In genomic region chr3:170257145-170257544, GRCh38 we compare ENCODE assay signal across 1 cellular context.
TF ChIP-seq lines count a peak whose summit lies in the region.

No MANE protein-coding gene starts in this region.

TF ChIP-seq in GM12878, 131 proteins besides CTCF, POLR2A, EP300 and RAD21 (continued from another document):
- TF ChIP-seq ETV6 (conservative IDR thresholded peaks at IDR 0.05 in 1 of 2, IDR thresholded peaks at IDR 0.05 in 1 of 2; ENCODE audit: borderline replicate concordance in 1 of 2, low read depth in 1 of 2), result 0 out of 4 replicates have a peak, but pooled peaks of 1 of the 2 experiments have one; percentile 23
- peak; percentile 65; the same call in 1 of the 2 replicates for TF ChIP-seq TCF7 (IDR thresholded peaks at IDR 0.05; ENCODE audit: borderline replicate concordance)
- TF ChIP-seq ZBTB11 (CRISPR knock-in tag; IDR thresholded peaks at IDR 0.05), result no peak
- TF ChIP-seq, protein P1, sequence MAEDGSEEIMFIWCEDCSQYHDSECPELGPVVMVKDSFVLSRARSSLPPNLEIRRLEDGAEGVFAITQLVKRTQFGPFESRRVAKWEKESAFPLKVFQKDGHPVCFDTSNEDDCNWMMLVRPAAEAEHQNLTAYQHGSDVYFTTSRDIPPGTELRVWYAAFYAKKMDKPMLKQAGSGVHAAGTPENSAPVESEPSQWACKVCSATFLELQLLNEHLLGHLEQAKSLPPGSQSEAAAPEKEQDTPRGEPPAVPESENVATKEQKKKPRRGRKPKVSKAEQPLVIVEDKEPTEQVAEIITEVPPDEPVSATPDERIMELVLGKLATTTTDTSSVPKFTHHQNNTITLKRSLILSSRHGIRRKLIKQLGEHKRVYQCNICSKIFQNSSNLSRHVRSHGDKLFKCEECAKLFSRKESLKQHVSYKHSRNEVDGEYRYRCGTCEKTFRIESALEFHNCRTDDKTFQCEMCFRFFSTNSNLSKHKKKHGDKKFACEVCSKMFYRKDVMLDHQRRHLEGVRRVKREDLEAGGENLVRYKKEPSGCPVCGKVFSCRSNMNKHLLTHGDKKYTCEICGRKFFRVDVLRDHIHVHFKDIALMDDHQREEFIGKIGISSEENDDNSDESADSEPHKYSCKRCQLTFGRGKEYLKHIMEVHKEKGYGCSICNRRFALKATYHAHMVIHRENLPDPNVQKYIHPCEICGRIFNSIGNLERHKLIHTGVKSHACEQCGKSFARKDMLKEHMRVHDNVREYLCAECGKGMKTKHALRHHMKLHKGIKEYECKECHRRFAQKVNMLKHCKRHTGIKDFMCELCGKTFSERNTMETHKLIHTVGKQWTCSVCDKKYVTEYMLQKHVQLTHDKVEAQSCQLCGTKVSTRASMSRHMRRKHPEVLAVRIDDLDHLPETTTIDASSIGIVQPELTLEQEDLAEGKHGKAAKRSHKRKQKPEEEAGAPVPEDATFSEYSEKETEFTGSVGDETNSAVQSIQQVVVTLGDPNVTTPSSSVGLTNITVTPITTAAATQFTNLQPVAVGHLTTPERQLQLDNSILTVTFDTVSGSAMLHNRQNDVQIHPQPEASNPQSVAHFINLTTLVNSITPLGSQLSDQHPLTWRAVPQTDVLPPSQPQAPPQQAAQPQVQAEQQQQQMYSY (CRISPR knock-in tag; IDR thresholded peaks at IDR 0.05), result no peak
- TF ChIP-seq ZNF24 (IDR thresholded peaks at IDR 0.05), result 0 out of 2 replicates have a peak, but pooled peaks have one; percentile 40
- no peak for TF ChIP-seq KDM1A (IDR thresholded peaks at IDR 0.05; ENCODE audit: borderline replicate concordance)
- no peak for TF ChIP-seq NRF1 (conservative IDR thresholded peaks at IDR 0.05; ENCODE audit: low read depth, low read length)
- peak; percentile 81 to 88 for TF ChIP-seq IKZF2 (IDR thresholded peaks at IDR 0.05)
- peak; percentile 83 for TF ChIP-seq BCL11A (IDR thresholded peaks at IDR 0.05; ENCODE audit: low read depth, low read length)
- TF ChIP-seq, protein P2, sequence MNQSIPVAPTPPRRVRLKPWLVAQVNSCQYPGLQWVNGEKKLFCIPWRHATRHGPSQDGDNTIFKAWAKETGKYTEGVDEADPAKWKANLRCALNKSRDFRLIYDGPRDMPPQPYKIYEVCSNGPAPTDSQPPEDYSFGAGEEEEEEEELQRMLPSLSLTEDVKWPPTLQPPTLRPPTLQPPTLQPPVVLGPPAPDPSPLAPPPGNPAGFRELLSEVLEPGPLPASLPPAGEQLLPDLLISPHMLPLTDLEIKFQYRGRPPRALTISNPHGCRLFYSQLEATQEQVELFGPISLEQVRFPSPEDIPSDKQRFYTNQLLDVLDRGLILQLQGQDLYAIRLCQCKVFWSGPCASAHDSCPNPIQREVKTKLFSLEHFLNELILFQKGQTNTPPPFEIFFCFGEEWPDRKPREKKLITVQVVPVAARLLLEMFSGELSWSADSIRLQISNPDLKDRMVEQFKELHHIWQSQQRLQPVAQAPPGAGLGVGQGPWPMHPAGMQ (IDR thresholded peaks at IDR 0.05; ENCODE audit: borderline replicate concordance), result no peak
- 0 out of 2 replicates have a peak, but pooled peaks have one; percentile 44 for TF ChIP-seq GABPA (IDR thresholded peaks at IDR 0.05; ENCODE audit: low read depth)
- TF ChIP-seq NR2F1 (conservative IDR thresholded peaks at IDR 0.05), result peak; percentile 87
- peak; percentile 96 for TF ChIP-seq RUNX3 (IDR thresholded peaks at IDR 0.05; ENCODE audit: low read length)
- TF ChIP-seq ATF2 (IDR thresholded peaks at IDR 0.05; ENCODE audit: low read length), result peak; percentile 76
- TF ChIP-seq SMAD1 (IDR thresholded peaks at IDR 0.05; ENCODE audit: low read depth, partially characterized antibody), result no peak
- peak; percentile 81; the same call in 1 of the 2 replicates for TF ChIP-seq TCF3 (IDR thresholded peaks at IDR 0.05; ENCODE audit: borderline replicate concordance, insufficient read depth, low read depth, low read length)
- peak; percentile 76 for TF ChIP-seq CREM (IDR thresholded peaks at IDR 0.05; ENCODE audit: low read depth)
- TF ChIP-seq MTA3 (IDR thresholded peaks at IDR 0.05; ENCODE audit: borderline replicate concordance, low read length), result 0 out of 2 replicates have a peak, but pooled peaks have one; percentile 69
- peak; percentile 98 for TF ChIP-seq EED (IDR thresholded peaks at IDR 0.05; ENCODE audit: low read depth)
- TF ChIP-seq CREB1 (IDR thresholded peaks at IDR 0.05; ENCODE audit: low read depth), result peak; percentile 64
- peak; percentile 34; the same call in 1 of the 2 replicates for TF ChIP-seq PAX5 (IDR thresholded peaks at IDR 0.05; ENCODE audit: borderline replicate concordance, low read depth, low read length)
- TF ChIP-seq TCF12 (IDR thresholded peaks at IDR 0.05; ENCODE audit: low read depth, low read length), result peak; percentile 89
- TF ChIP-seq CBFB (IDR thresholded peaks at IDR 0.05; ENCODE audit: low read depth), result peak; percentile 64; the same call in 1 of the 2 replicates
- TF ChIP-seq IKZF1 (conservative IDR thresholded peaks at IDR 0.05), result peak; percentile 76
- TF ChIP-seq ATF7 (IDR thresholded peaks at IDR 0.05; ENCODE audit: low read depth), result peak; percentile 73
